Comparison of ENCODE assay signal across 17 cellular contexts in the genomic region with DNA sequence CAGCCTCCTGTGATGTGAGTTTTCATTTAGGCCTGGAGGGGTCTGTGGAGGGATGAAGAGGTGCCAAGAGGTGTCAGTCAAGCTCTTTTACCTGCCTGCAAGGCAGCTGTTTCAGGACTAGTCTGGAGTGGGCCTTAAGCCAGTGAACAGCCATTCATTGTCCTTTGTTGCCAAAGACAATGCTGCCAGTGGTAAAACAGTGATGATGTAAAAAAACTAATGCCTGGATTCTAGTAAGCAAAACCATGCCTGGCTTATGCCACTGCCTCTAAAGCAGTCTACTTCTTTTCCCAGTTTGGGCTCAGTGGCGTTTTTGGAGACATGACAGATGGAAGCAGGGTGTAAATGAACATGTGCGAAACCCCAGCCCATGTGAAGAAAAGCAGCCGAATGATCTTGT.
DNase-seq lines count a peak whose midpoint lies in the region; FAIRE-seq and TF ChIP-seq lines count a peak whose summit lies in the region.
"Had no signal": no experiment of that assay in that cellular context is flagged by ENCODE, and none has a peak within 500 bp of the region (broad histone marks: within the 10 kb centered on the region; RNA-seq: fewer than 3 reads in every experiment).

No MANE protein-coding gene starts in this region.

- H3K27ac Mint-ChIP-seq in endodermal cell, result no peak overlapping the region

- H3K9me3 ChIP-seq in OCI-LY3 (ENCODE audit: insufficient read depth, low read length), result no peaks in the 10 kb centered on the region
- no peaks in the 10 kb centered on the region for H3K9me3 ChIP-seq in endodermal cell (ENCODE audit: control insufficient read depth, low read length)
- no peaks in the 10 kb centered on the region for H3K9me3 ChIP-seq in osteoblast (ENCODE audit: low read depth, low read length)
- H3K9me3 ChIP-seq: thoracic aorta had no signal

- H3K4me1 Mint-ChIP-seq in endodermal cell, result no peaks in the 10 kb centered on the region

- peak; percentile 25 for DNase-seq in HT1080 (ENCODE audit: low read depth)
- DNase-seq in endodermal cell, result no peak
- DNase-seq in osteoblast (ENCODE audit: insufficient read length, low spot score, missing footprints), result peak; percentile 57
- no peak for DNase-seq in GM19239 (ENCODE audit: insufficient read length, low spot score)
- no peak for DNase-seq in coronary artery (ENCODE audit: low spot score)
- DNase-seq in HCEC 1CT, result no peak
- DNase-seq in KG1 (lab: John Stamatoyannopoulos, UW), result no peak
- DNase-seq: activated CD8-positive, alpha-beta memory T cell treated with anti-CD3 and anti-CD28 coated beads, Interleukin-2, amount 50 U/mL, for 48 hours; anterior cingulate cortex; glutamatergic neuron; SIG-M5; stimulated activated CD4-positive, alpha-beta T cell treated with anti-CD3 and anti-CD28 coated beads, Interleukin-4, amount 100 ng/mL, for 4 hours had no signal

- 87 to 95% methylated on average over 2 to 3 of the region's 3 CpGs for WGBS in endodermal cell (ENCODE audit: insufficient coverage in 1 of 2, insufficient read length in 1 of 2), 2 experiments

- H4K20me1 ChIP-seq in OCI-LY3 (ENCODE audit: insufficient read depth, low read length) (no peaks in the 10 kb centered on the region), osteoblast (ENCODE audit: insufficient read depth, low read length) (no peaks in the 10 kb centered on the region)

- no peak for FAIRE-seq in GM19239 (lab: Jason Lieb, UNC)
- FAIRE-seq: colon, G401.6, GM12878 had no signal

- H3K27me3 Mint-ChIP-seq in endodermal cell (ENCODE audit: insufficient read depth), result no peaks in the 10 kb centered on the region

- H3K27ac ChIP-seq in OCI-LY3 (ENCODE audit: low read length) (no peak overlapping the region), endodermal cell (ENCODE audit: low read depth, low read length) (no peak overlapping the region), osteoblast (ENCODE audit: low read depth, low read length) (peak overlapping the region; percentile 35), coronary artery (no peak overlapping the region)
- H3K27ac ChIP-seq: thoracic aorta had no signal

- H3K9ac ChIP-seq in OCI-LY3 (ENCODE audit: low read length), result no peak overlapping the region
- no peak overlapping the region for H3K9ac ChIP-seq in endodermal cell (ENCODE audit: extremely low read depth, low read length, poor library complexity, severe bottlenecking)

- no peaks in the 10 kb centered on the region for H3K36me3 ChIP-seq in OCI-LY3 (replicated peaks; ENCODE audit: low read depth, low read length)
- H3K36me3 ChIP-seq in endodermal cell (ENCODE audit: control insufficient read depth, insufficient read depth, low read length), result no peaks in the 10 kb centered on the region
- no peaks in the 10 kb centered on the region for H3K36me3 ChIP-seq in osteoblast (ENCODE audit: insufficient read depth, low read length)
- H3K36me3 ChIP-seq: thoracic aorta had no signal

- no peak overlapping the region for H3K4me2 ChIP-seq in OCI-LY3 (ENCODE audit: low read length)
- no peak overlapping the region for H3K4me2 ChIP-seq in osteoblast (ENCODE audit: insufficient read depth, low read length)

- no peaks in the 10 kb centered on the region for H3K9me3 Mint-ChIP-seq in endodermal cell

- H3K79me2 ChIP-seq in OCI-LY3 (ENCODE audit: low read length) (no peaks in the 10 kb centered on the region), osteoblast (ENCODE audit: insufficient read depth, low read length) (no peaks in the 10 kb centered on the region)

- no peaks in the 10 kb centered on the region for H3K36me3 Mint-ChIP-seq in endodermal cell (ENCODE audit: low read depth)

- H3K4me1 ChIP-seq in OCI-LY3 (ENCODE audit: low read length) (peaks cover 8% of the 10 kb centered on the region), endodermal cell (ENCODE audit: control insufficient read depth, insufficient read depth, low read length) (no peaks in the 10 kb centered on the region), osteoblast (ENCODE audit: insufficient read depth, low read length) (peaks cover 12% of the 10 kb centered on the region)

- H3K4me3 Mint-ChIP-seq in endodermal cell, result no peak overlapping the region

- H3K27me3 ChIP-seq in OCI-LY3 (ENCODE audit: low read depth, low read length), result no peaks in the 10 kb centered on the region
- H3K27me3 ChIP-seq in endodermal cell (ENCODE audit: control insufficient read depth, insufficient read depth, low read length, poor library complexity, severe bottlenecking), result no peaks in the 10 kb centered on the region
- no peaks in the 10 kb centered on the region for H3K27me3 ChIP-seq in osteoblast (ENCODE audit: insufficient read depth, low read length)

- H2AFZ ChIP-seq in OCI-LY3 (ENCODE audit: low read depth, low read length), result no peak overlapping the region
- peak overlapping the region; percentile 23 for H2AFZ ChIP-seq in osteoblast (ENCODE audit: low read length)

- TF ChIP-seq CTCF in OCI-LY3 (IDR thresholded peaks at IDR 0.05; ENCODE audit: low read depth, low read length) (0 out of 2 replicates have a peak, but pooled peaks have one; percentile 5), endodermal cell (conservative IDR thresholded peaks at IDR 0.05) (peak; percentile 25), osteoblast (IDR thresholded peaks at IDR 0.05; ENCODE audit: extremely low read depth, low read depth, low read length) (no peak), coronary artery (IDR thresholded peaks at IDR 0.05) (no peak)

- H3K4me3 ChIP-seq in OCI-LY3 (ENCODE audit: low read length) (no peak overlapping the region), endodermal cell (ENCODE audit: low read length) (no peak overlapping the region), osteoblast (ENCODE audit: insufficient read depth, low read length) (no peak overlapping the region), coronary artery (no peak overlapping the region)
- H3K4me3 ChIP-seq: GM12878, thoracic aorta had no signal

Comparison
In these comparisons a context has a peak if more than half of its experiments do, and no peak if none do; other contexts are left out.
1. DNase-seq: peak in HT1080 (single experiment) and osteoblast (single experiment); none in endodermal cell (single experiment), GM19239 (single experiment), coronary artery (single experiment), HCEC 1CT (single experiment) and KG1 (single experiment).
2. CTCF ChIP-seq: peak in OCI-LY3 (single experiment) and endodermal cell (single experiment); none in osteoblast (single experiment) and coronary artery (single experiment).